15 cellular contexts compared by ENCODE assay signal in the genomic region with DNA sequence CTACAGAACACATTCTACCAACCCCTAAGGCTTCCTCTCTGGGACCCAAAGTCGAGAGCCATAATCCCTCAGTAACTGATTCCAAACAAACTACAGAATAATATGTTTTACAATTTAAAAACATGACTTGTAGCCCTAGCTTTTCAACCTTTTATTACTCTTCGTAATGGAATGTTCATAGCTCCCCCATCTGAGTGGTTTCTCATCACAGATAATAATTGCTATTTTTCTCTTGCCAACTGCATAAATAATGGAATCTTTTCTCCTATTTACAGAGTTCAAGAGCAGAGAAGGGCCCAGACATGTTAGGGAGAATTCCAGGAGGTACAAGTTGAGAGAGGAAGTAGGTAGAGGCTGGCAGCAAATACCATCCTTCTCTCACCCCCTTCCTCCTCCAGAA.
DNase-seq lines count a peak whose midpoint lies in the region; ATAC-seq and TF ChIP-seq lines count a peak whose summit lies in the region.
"Had no signal": no experiment of that assay in that cellular context is flagged by ENCODE, and none has a peak within 500 bp of the region (broad histone marks: within the 10 kb centered on the region; RNA-seq: fewer than 3 reads in every experiment).

No MANE protein-coding gene starts in this region.

- no peak for TF ChIP-seq CTCF in astrocyte of the spinal cord (IDR thresholded peaks at IDR 0.05; ENCODE audit: low read depth, low read length)

- in situ Hi-C loops in astrocyte of the spinal cord (cut with HindIII; ENCODE audit: low sequenced_read_pairs) (no loop called here), KBM-7 (cut with MboI; ENCODE audit: low pct_unique_long_range_greater_than_20kb, low sequenced_read_pairs) (no loop called here)

- no peak overlapping the region for H3K4me3 ChIP-seq in astrocyte of the spinal cord (ENCODE audit: low read depth, low read length)
- no peak overlapping the region for H3K4me3 ChIP-seq in skeletal muscle cell (ENCODE audit: low read depth, low read length)
- H3K4me3 ChIP-seq: GM23338, MG63 had no signal

- ATAC-seq in GM18873 (IDR thresholded peaks at IDR 0.05; ENCODE audit: low FRiP score, unreplicated experiment): no peak
- ATAC-seq: GM23338 had no signal

- DNase-seq in HCEC 1CT (peak; percentile 8), astrocyte of the spinal cord (ENCODE audit: low read depth, low spot score) (peak; percentile 22), fibroblast of the conjunctiva (ENCODE audit: low read depth) (peak; percentile 18), skeletal muscle cell (ENCODE audit: low read depth) (peak; percentile 13), SIG-M5 (lab: John Stamatoyannopoulos, UW) (no peak), KBM-7 (no peak)
- DNase-seq: AML-193; CD4-positive, CD25-positive, alpha-beta regulatory T cell; DMS53; MG63; NCI-H1092 treated with DMSO at 0.1 percent for 48 hours; NCI-H1694 treated with DMSO at 0.1 percent for 48 hours; NCI-H446 had no signal

Comparison
In these comparisons a context has a peak if more than half of its experiments do, and no peak if none do; other contexts are left out.
1. DNase-seq: peak in HCEC 1CT (single experiment), astrocyte of the spinal cord (single experiment), fibroblast of the conjunctiva (single experiment) and skeletal muscle cell (single experiment); none in SIG-M5 (single experiment) and KBM-7 (single experiment).